Comparison of ENCODE assay signal across 8 cellular contexts in genomic region chr6:53064726-53065265, GRCh38. TPM values are rescaled to one million over a fixed set of nuclear protein-coding genes. Genes with fewer than 3 reads are reported as not detected.
DNase-seq lines count a peak whose midpoint lies in the region; ATAC-seq, FAIRE-seq and TF ChIP-seq lines count a peak whose summit lies in the region.

No MANE protein-coding gene starts in this region.

- FAIRE-seq in HepG2 (lab: Jason Lieb, UNC): peak; percentile 87

- POLR2A ChIA-PET in HepG2 (lab: Yijun Ruan, JAX): interaction anchor here (1.2 to 3.0 kb wide), 5 partner anchors 9 to 730 kb away, joined by 3 to 16 read pairs (median 4); partner anchors contain the start of genes GSTA4 and LRRC1

- WGBS in HepG2 (ENCODE audit: low lambda C conversion rate): under 1% methylated on average over 24 of the region's 26 CpGs

- peaks cover 58% of the 10 kb centered on the region for H3K4me1 Mint-ChIP-seq in CD14-positive monocyte

- peak overlapping the region; percentile 89 to 99 (median 97) for H3K27ac Mint-ChIP-seq in CD14-positive monocyte

- peak overlapping the region; percentile 98 to 100 for H3K4me3 Mint-ChIP-seq in CD14-positive monocyte

- H3K4me1 ChIP-seq in HepG2 (ENCODE audit: insufficient read depth, low read length): peaks cover 44% of the 10 kb centered on the region

- no peak for TF ChIP-seq CTCF in CD14-positive monocyte (IDR thresholded peaks at IDR 0.05)
- TF ChIP-seq CTCF in dorsolateral prefrontal cortex (IDR thresholded peaks at IDR 0.05 in 54 of 56, conservative IDR thresholded peaks at IDR 0.05 in 2 of 56; ENCODE audit: low read depth in 1 of 56, partially characterized antibody in 56 of 56): peak in 38 of 56 donors; percentile 3 to 57 (median 32)
- no peak; the same call in 1 of the 2 replicates for TF ChIP-seq CTCF in HepG2 (CRISPR knock-in tag; IDR thresholded peaks at IDR 0.05)

- peak; percentile 91 for DNase-seq in CD14-positive monocyte (ENCODE audit: low spot score)
- DNase-seq in NCI-H82 (lab: John Stamatoyannopoulos, UW): peak; percentile 99
- peak; percentile 91 to 95 for DNase-seq in activated CD4-positive, alpha-beta T cell treated with anti-CD3 and anti-CD28 coated beads, Interleukin-2, amount 50 U/mL, for 48 hours
- peak; percentile 95 to 99 (median 98) for DNase-seq in dorsolateral prefrontal cortex
- DNase-seq in HepG2 (ENCODE audit: low spot score): peak; percentile 98
- peak; percentile 94 for DNase-seq in stimulated activated CD4-positive, alpha-beta T cell treated with anti-CD3 and anti-CD28 coated beads, Interleukin-2, amount 100 ng/mL, for 4 hours (ENCODE audit: low read depth)

- H3K27ac ChIP-seq in dorsolateral prefrontal cortex (peak overlapping the region; percentile 80 to 99 (median 96)), HepG2 (ENCODE audit: extremely low read length, insufficient read depth, low read length) (peak overlapping the region; percentile 81)

- peaks cover 3 to 5% (median 4%) of the 10 kb centered on the region in 3 donors for H3K27me3 Mint-ChIP-seq in CD14-positive monocyte (ENCODE audit: low read depth in 3 of 3)

- BruUV-seq in HepG2 (replicated peaks; lab: Mats Ljungman, UMichigan): no TSS peak

- peaks cover 5% of the 10 kb centered on the region; the same call in 1 of the 2 replicates for H4K20me1 ChIP-seq in HepG2 (ENCODE audit: insufficient read depth, low read length)

- in situ Hi-C loops in HepG2 (cut with HindIII; ENCODE audit: extremely low pct_ligation_motif_present, low pct_unique_long_range_greater_than_20kb): no loop called here

- H3K9me3 ChIP-seq in HepG2 (ENCODE audit: low read length): no peaks in the 10 kb centered on the region

- H3K4me3 ChIP-seq in dorsolateral prefrontal cortex (peak overlapping the region; percentile 66 to 99 (median 93)), HepG2 (replicated peaks in 1 of 3; ENCODE audit: insufficient read depth in 1 of 3, low read depth in 2 of 3, low read length in 3 of 3) (peak overlapping the region; percentile 71 to 99 (median 92))

- no peaks in the 10 kb centered on the region; a peak in 1 of 5 replicates for H3K36me3 ChIP-seq in HepG2 (replicated peaks in 1 of 2; ENCODE audit: control insufficient read depth in 1 of 2, insufficient read depth in 2 of 2, low read length in 2 of 2)

- peak in 1 of 2 experiments; percentile 39; a peak in 1 of 4 replicates for TF ChIP-seq POLR2A in HepG2 (IDR thresholded peaks at IDR 0.05; ENCODE audit: insufficient read depth in 1 of 2, low read depth in 2 of 2, low read length in 2 of 2)

- intact Hi-C loops in CD14-positive monocyte (cut with micrococcal nuclease): no loop called here
- intact Hi-C loops in dorsolateral prefrontal cortex (cut with DNase I): loop anchor here in 1 of 2 donors (2.0 kb wide), 1 partner anchor 394 kb away; the partner anchor contains the start of gene TMEM14A
- intact Hi-C loops in HepG2 (cut with micrococcal nuclease; ENCODE audit: unreplicated experiment): loop anchor here (1.0 to 5.0 kb wide), 2 partner anchors 73 to 249 kb away; no protein-coding TSS in a partner anchor

- H3K36me3 Mint-ChIP-seq in CD14-positive monocyte: no peaks in the 10 kb centered on the region

- H2AFZ ChIP-seq in HepG2 (ENCODE audit: low read length): peak overlapping the region; percentile 88

- peak overlapping the region; percentile 91 for H3K9ac ChIP-seq in HepG2 (ENCODE audit: insufficient read depth, low read depth, low read length)

- no peaks in the 10 kb centered on the region for H3K27me3 ChIP-seq in dorsolateral prefrontal cortex
- no peaks in the 10 kb centered on the region; a peak in 1 of 5 replicates for H3K27me3 ChIP-seq in HepG2 (ENCODE audit: control insufficient read depth in 1 of 2, insufficient read depth in 2 of 2, low read length in 2 of 2)

- peak; percentile 72 for ATAC-seq in GM19455 (IDR thresholded peaks at IDR 0.05; ENCODE audit: unreplicated experiment)
- ATAC-seq in HG03575 (IDR thresholded peaks at IDR 0.05; ENCODE audit: extremely low read depth, insufficient number of reproducible peaks, low FRiP score, unreplicated experiment): peak; percentile 85
- ATAC-seq in HepG2: peak; percentile 74

- TF ChIP-seq EP300 in HepG2 (IDR thresholded peaks at IDR 0.05; ENCODE audit: low read depth in 2 of 2, low read length in 2 of 2) (0 out of 4 replicates have a peak, but pooled peaks of 1 of the 2 experiments have one; percentile 11), HepG2 (CRISPR knock-in tag; IDR thresholded peaks at IDR 0.05; ENCODE audit: borderline replicate concordance) (no peak)

- H3K4me2 ChIP-seq in HepG2 (ENCODE audit: low read depth, low read length): peak overlapping the region; percentile 86

- no peak for TF ChIP-seq RAD21 in HepG2 (CRISPR knock-in tag; IDR thresholded peaks at IDR 0.05)

- H3K9me3 Mint-ChIP-seq in CD14-positive monocyte: no peaks in the 10 kb centered on the region

- peaks cover 36% of the 10 kb centered on the region for H3K79me2 ChIP-seq in HepG2 (ENCODE audit: insufficient read depth, low read length)

- CTCF ChIA-PET in HepG2 (lab: Yijun Ruan, JAX; ENCODE audit: low intra/inter-chr PET ratio, low total read pairs): no interaction called here

TF ChIP-seq in HepG2, 621 proteins besides CTCF, POLR2A, EP300 and RAD21 (continues in another document):
- no peak for TF ChIP-seq RFX5 (IDR thresholded peaks at IDR 0.05; ENCODE audit: low read depth, low read length)
- no peak for TF ChIP-seq CHCHD3 (CRISPR knock-in tag; IDR thresholded peaks at IDR 0.05)
- TF ChIP-seq E2F5 (CRISPR knock-in tag; conservative IDR thresholded peaks at IDR 0.05): peak; percentile 46; the same call in 1 of the 2 replicates
- no peak; the same call in 1 of the 2 replicates for TF ChIP-seq AHR (CRISPR knock-in tag; IDR thresholded peaks at IDR 0.05)

RNA-seq across cellular contexts. Expression of gene FBXO9, which starts 0.4 kb away (rescaled TPM):
- 10 to 100 TPM; 47.7 to 61.5 TPM for polyA plus RNA-seq in CD14-positive monocyte
- total RNA-seq in dorsolateral prefrontal cortex: 100 to 1,000 TPM in 115 of 120 experiments, 10 to 100 TPM in 5; 91.4 to 209 (median 146) TPM
- total RNA-seq in HepG2 (2016; rRNA removed; fragmentation: Illumina TruSeq; extraction: Trizol): 59.2 and 64.3 TPM in 2 replicates
- 39.0 and 41.9 TPM in 2 replicates for total RNA-seq in HepG2 (2016; cell fraction: cytosol; rRNA removed; fragmentation: Illumina TruSeq; extraction: Trizol; ENCODE audit: low read depth)
- total RNA-seq in HepG2 (2016; cell fraction: insoluble cytoplasmic fraction; rRNA removed; fragmentation: Illumina TruSeq; extraction: Trizol): 57.9 and 71.5 TPM in 2 replicates
- total RNA-seq in HepG2 (2016; cell fraction: membrane; rRNA removed; fragmentation: Illumina TruSeq; extraction: Trizol): 69.1 and 90.8 TPM in 2 replicates
- 79.2 and 92.5 TPM in 2 replicates for total RNA-seq in HepG2 (2016; cell fraction: nucleus; rRNA removed; fragmentation: Illumina TruSeq; extraction: Trizol)
- polyA plus RNA-seq in HepG2 (2011; rRNA removed): 93.5 and 98.4 TPM in 2 replicates
- polyA plus RNA-seq in HepG2 (2011; cell fraction: cytosol; rRNA removed): 44.3 and 45.4 TPM in 2 replicates
- 382 and 412 TPM in 2 replicates for polyA plus RNA-seq in HepG2 (2011; cell fraction: nucleus; rRNA removed)
- 65.8 and 76.9 TPM in 2 replicates for polyA plus RNA-seq in HepG2 (2012)
- 44.6 and 65.5 TPM in 2 replicates for polyA plus RNA-seq in HepG2 (2016; cell fraction: cytosol; fragmentation: Illumina TruSeq; extraction: Trizol; ENCODE audit: low read depth)
- 77.5 and 86.9 TPM in 2 replicates for polyA plus RNA-seq in HepG2 (2016; cell fraction: insoluble cytoplasmic fraction; fragmentation: Illumina TruSeq; extraction: Trizol; ENCODE audit: low read depth)
- 66.8 and 86.6 TPM in 2 replicates for polyA plus RNA-seq in HepG2 (2016; cell fraction: membrane; fragmentation: Illumina TruSeq; extraction: Trizol; ENCODE audit: low read depth)
- polyA plus RNA-seq in HepG2 (2016; cell fraction: nucleus; fragmentation: Illumina TruSeq; extraction: Trizol; ENCODE audit: insufficient read depth, low read depth): 216 and 220 TPM in 2 replicates
- polyA minus RNA-seq in HepG2 (2011; rRNA and poly(A)+ RNA removed; ENCODE audit: low replicate concordance): 55.2 and 76.3 TPM in 2 replicates
- polyA minus RNA-seq in HepG2 (2011; cell fraction: cytosol; rRNA and poly(A)+ RNA removed): 24.3 and 30.7 TPM in 2 replicates
- 98.2 and 133 TPM in 2 replicates for polyA minus RNA-seq in HepG2 (2011; cell fraction: nucleus; rRNA and poly(A)+ RNA removed)

RNA-seq across cellular contexts. Expression of gene CILK1, which starts 3.2 kb away (rescaled TPM):
- 1 to 10 TPM; 1.6 to 3.5 TPM for polyA plus RNA-seq in CD14-positive monocyte
- total RNA-seq in dorsolateral prefrontal cortex: 10 to 100 TPM in 116 of 120 experiments, 1 to 10 TPM in 4; 9.1 to 27.8 (median 14.9) TPM
- 15.5 and 25.4 TPM in 2 replicates for total RNA-seq in HepG2 (2016; rRNA removed; fragmentation: Illumina TruSeq; extraction: Trizol)
- 1.7 and 1.8 TPM in 2 replicates for total RNA-seq in HepG2 (2016; cell fraction: cytosol; rRNA removed; fragmentation: Illumina TruSeq; extraction: Trizol; ENCODE audit: low read depth)
- total RNA-seq in HepG2 (2016; cell fraction: insoluble cytoplasmic fraction; rRNA removed; fragmentation: Illumina TruSeq; extraction: Trizol): 15.4 and 24.0 TPM in 2 replicates
- 12.7 and 13.3 TPM in 2 replicates for total RNA-seq in HepG2 (2016; cell fraction: membrane; rRNA removed; fragmentation: Illumina TruSeq; extraction: Trizol)
- 13.0 and 14.6 TPM in 2 replicates for total RNA-seq in HepG2 (2016; cell fraction: nucleus; rRNA removed; fragmentation: Illumina TruSeq; extraction: Trizol)
- polyA plus RNA-seq in HepG2 (2011; rRNA removed): 8.7 and 11.4 TPM in 2 replicates
- 5.9 and 7.6 TPM in 2 replicates for polyA plus RNA-seq in HepG2 (2011; cell fraction: cytosol; rRNA removed)
- polyA plus RNA-seq in HepG2 (2011; cell fraction: nucleus; rRNA removed): 4.6 and 4.9 TPM in 2 replicates
- 5.6 and 6.2 TPM in 2 replicates for polyA plus RNA-seq in HepG2 (2012)
- 1.3 and 1.4 TPM in 2 replicates for polyA plus RNA-seq in HepG2 (2016; cell fraction: cytosol; fragmentation: Illumina TruSeq; extraction: Trizol; ENCODE audit: low read depth)
- 24.9 and 25.0 TPM in 2 replicates for polyA plus RNA-seq in HepG2 (2016; cell fraction: insoluble cytoplasmic fraction; fragmentation: Illumina TruSeq; extraction: Trizol; ENCODE audit: low read depth)
- 7.3 and 7.7 TPM in 2 replicates for polyA plus RNA-seq in HepG2 (2016; cell fraction: membrane; fragmentation: Illumina TruSeq; extraction: Trizol; ENCODE audit: low read depth)
- 19.5 and 21.6 TPM in 2 replicates for polyA plus RNA-seq in HepG2 (2016; cell fraction: nucleus; fragmentation: Illumina TruSeq; extraction: Trizol; ENCODE audit: insufficient read depth, low read depth)
- 6.8 and 9.5 TPM in 2 replicates for polyA minus RNA-seq in HepG2 (2011; rRNA and poly(A)+ RNA removed; ENCODE audit: low replicate concordance)
- 7.1 and 9.0 TPM in 2 replicates for polyA minus RNA-seq in HepG2 (2011; cell fraction: cytosol; rRNA and poly(A)+ RNA removed)
- polyA minus RNA-seq in HepG2 (2011; cell fraction: nucleus; rRNA and poly(A)+ RNA removed): 8.2 and 11.1 TPM in 2 replicates

Comparison
In these comparisons a context has a peak if more than half of its experiments do, and no peak if none do; other contexts are left out.
1. Peak in every context shown above with its lines: DNase-seq, ATAC-seq, H3K4me3 ChIP-seq and H3K27ac ChIP-seq.
2. CTCF ChIP-seq: peak in dorsolateral prefrontal cortex (38 of 56); none in CD14-positive monocyte (single experiment) and HepG2 (single experiment).